Comparison of ENCODE assay signal across 9 cellular contexts in the genomic region with DNA sequence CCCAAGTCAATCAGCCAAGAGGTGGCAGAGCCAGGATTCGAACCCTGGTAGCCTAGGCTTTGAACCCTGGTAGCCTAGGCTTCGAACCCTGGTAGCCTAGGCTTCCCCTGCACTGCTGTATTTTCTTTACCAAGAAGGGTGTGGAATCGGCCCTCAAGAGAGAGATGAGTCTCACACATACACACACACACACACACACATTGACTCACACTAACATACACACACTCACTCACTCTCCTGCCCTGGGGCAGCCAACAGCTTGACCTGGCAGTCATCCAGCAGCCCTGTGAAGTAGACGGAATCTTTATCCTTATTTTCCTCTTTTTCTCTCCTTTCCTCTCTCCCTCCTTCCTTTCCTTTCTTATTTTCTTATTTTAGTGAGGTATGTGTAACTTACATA. TPM values are rescaled to one million over a fixed set of nuclear protein-coding genes. Genes with fewer than 3 reads are reported as not detected.
DNase-seq lines count a peak whose midpoint lies in the region; ATAC-seq and TF ChIP-seq lines count a peak whose summit lies in the region.
"Had no signal": no experiment of that assay in that cellular context is flagged by ENCODE, and none has a peak within 500 bp of the region (broad histone marks: within the 10 kb centered on the region; RNA-seq: fewer than 3 reads in every experiment).

No MANE protein-coding gene starts in this region.

- no peak for TF ChIP-seq CTCF in chondrocyte (IDR thresholded peaks at IDR 0.05)
- no peak for TF ChIP-seq CTCF in mucosa of descending colon (IDR thresholded peaks at IDR 0.05)

- H3K9me3 ChIP-seq in mucosa of descending colon, result no peaks in the 10 kb centered on the region

- ATAC-seq in Right ventricle myocardium superior (ENCODE audit: poor library complexity), result no peak
- ATAC-seq in Right ventricle myocardium inferior, result no peak
- peak; percentile 65 for ATAC-seq in mucosa of descending colon
- no peak for ATAC-seq in HG02970 (IDR thresholded peaks at IDR 0.05; ENCODE audit: low FRiP score, unreplicated experiment)

- peaks cover 30% of the 10 kb centered on the region for H3K4me1 ChIP-seq in mucosa of descending colon (ENCODE audit: low read depth)

- peaks cover 87% of the 10 kb centered on the region for H3K4me1 Mint-ChIP-seq in chondrocyte (ENCODE audit: low read depth)

- peak overlapping the region; percentile 93 for H3K27ac Mint-ChIP-seq in chondrocyte (ENCODE audit: unreplicated experiment)

- no peaks in the 10 kb centered on the region for H3K9me3 Mint-ChIP-seq in chondrocyte (ENCODE audit: low read depth)

- H3K4me3 Mint-ChIP-seq in chondrocyte (ENCODE audit: unreplicated experiment), result peak overlapping the region; percentile 16

- H3K27me3 Mint-ChIP-seq in chondrocyte (ENCODE audit: low read depth), result no peaks in the 10 kb centered on the region

- peak; percentile 61 for DNase-seq in Right ventricle myocardium superior
- DNase-seq in Right ventricle myocardium inferior (ENCODE audit: missing footprints), result no peak
- DNase-seq in chondrocyte (ENCODE audit: low spot score), result no peak
- DNase-seq in mucosa of descending colon, result peak; percentile 67 to 78 (median 67)
- no peak for DNase-seq in NCI-H2107 treated with DMSO at 0.1 percent for 48 hours (lab: John Stamatoyannopoulos, UW; ENCODE audit: unreplicated experiment)
- no peak for DNase-seq in NCI-H345 treated with DMSO at 0.1 percent for 48 hours (lab: John Stamatoyannopoulos, UW; ENCODE audit: unreplicated experiment)
- no peak for DNase-seq in HuH-7.5 (ENCODE audit: low spot score)
- DNase-seq: DND-41 had no signal

- no peaks in the 10 kb centered on the region for H3K36me3 Mint-ChIP-seq in chondrocyte (ENCODE audit: low read depth)

- intact Hi-C loops in Right ventricle myocardium superior (cut with DNase I) (loop anchor here (5.0 to 10.0 kb wide), 2 partner anchors 46 to 129 kb away; a partner anchor contains a TSS), Right ventricle myocardium inferior (cut with DNase I) (loop anchor here (1.0 to 2.0 kb wide), 5 partner anchors 31 to 189 kb away; a partner anchor contains a TSS), mucosa of descending colon (cut with DNase I, micrococcal nuclease) (loop anchor here in 1 of 2 donors (10.0 kb wide), 1 partner anchor 129 kb away; a partner anchor contains a TSS)

- no peak overlapping the region for H3K4me3 ChIP-seq in mucosa of descending colon

- peaks cover 6% of the 10 kb centered on the region for H3K36me3 ChIP-seq in mucosa of descending colon (ENCODE audit: low read depth)

RNA-seq across cellular contexts. Expression of a gene that starts 55.4 kb away (rescaled TPM):
- total RNA-seq in Right ventricle myocardium superior, result 22.8 TPM
- total RNA-seq in Right ventricle myocardium inferior, result 23.9 TPM
- 40.2 to 43.6 TPM (median 43.5 TPM) in 3 replicates for total RNA-seq in chondrocyte
- total RNA-seq in mucosa of descending colon, result 10 to 100 TPM; 16.1 to 26.5 (median 22.2) TPM

Comparison
In these comparisons a context has a peak if more than half of its experiments do, and no peak if none do; other contexts are left out.
1. DNase-seq: peak in Right ventricle myocardium superior (single experiment) and mucosa of descending colon (3 of 3); none in Right ventricle myocardium inferior (single experiment), chondrocyte (single experiment), NCI-H2107 treated with DMSO at 0.1 percent for 48 hours (single experiment), NCI-H345 treated with DMSO at 0.1 percent for 48 hours (single experiment) and HuH-7.5 (single experiment).